23 cellular contexts compared by ENCODE assay signal in the genomic region with DNA sequence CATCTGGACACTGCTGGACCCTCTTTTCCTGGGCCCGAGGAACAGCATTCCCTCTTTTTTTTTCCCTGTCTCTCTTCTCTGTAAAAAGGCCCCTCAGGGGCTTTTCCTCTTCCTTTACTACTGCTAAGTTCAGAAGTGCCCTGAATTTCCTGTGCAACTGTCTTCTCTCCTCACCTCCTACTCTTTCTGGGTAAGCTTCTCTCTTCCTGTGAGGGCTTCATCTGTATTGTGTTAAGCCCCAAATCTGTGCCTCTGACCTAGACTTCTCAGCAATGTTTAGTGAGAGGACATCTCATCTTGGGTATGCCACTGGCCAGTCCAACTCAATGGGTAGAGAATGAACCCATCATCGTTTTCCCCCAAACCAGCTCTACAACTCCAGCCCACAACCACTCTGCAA.
DNase-seq lines count a peak whose midpoint lies in the region; ATAC-seq and TF ChIP-seq lines count a peak whose summit lies in the region.
"Had no signal": no experiment of that assay in that cellular context is flagged by ENCODE, and none has a peak within 500 bp of the region (broad histone marks: within the 10 kb centered on the region; RNA-seq: fewer than 3 reads in every experiment).

No MANE protein-coding gene starts in this region.

- H3K36me3 Mint-ChIP-seq in activated T-helper 17 cell treated with anti-CD3 and anti-CD28 coated beads, Interleukin-2, amount 50 U/mL, for 72 hours (ENCODE audit: low read depth) = no peaks in the 10 kb centered on the region
- no peaks in the 10 kb centered on the region for H3K36me3 Mint-ChIP-seq in natural killer cell
- H3K36me3 Mint-ChIP-seq: activated naive CD4-positive, alpha-beta T cell treated with anti-CD3 and anti-CD28 coated beads, Interleukin-2, amount 50 U/mL, for 72 hours had no signal

- no peaks in the 10 kb centered on the region for H3K27me3 Mint-ChIP-seq in activated T-helper 17 cell treated with anti-CD3 and anti-CD28 coated beads, Interleukin-2, amount 50 U/mL, for 72 hours
- H3K27me3 Mint-ChIP-seq in natural killer cell (ENCODE audit: low read depth in 2 of 2) = no peaks in the 10 kb centered on the region
- H3K27me3 Mint-ChIP-seq: activated T-cell treated with anti-CD3 and anti-CD28 coated beads, Interleukin-2, amount 50 U/mL, for 24 hours had no signal

- peak overlapping the region; percentile 71 for H2AK5ac ChIP-seq in IMR-90 (ENCODE audit: low read depth, low read length)

- H3K9me1 ChIP-seq in IMR-90 (ENCODE audit: insufficient read depth, low read length) = peaks cover 18% of the 10 kb centered on the region; the same call in 1 of the 2 replicates

- 50% methylated on average over 1 of the region's 2 CpGs; no CpG with 5 or more reads in 1 of the 2 experiments for WGBS in IMR-90 (ENCODE audit: extremely low coverage in 2 of 2, insufficient read length in 1 of 2), 2 experiments
- 68 to 79% (median 70%) methylated on average over 2 of the region's 2 CpGs for WGBS in psoas muscle, 3 donors

- ATAC-seq in IMR-90 (ENCODE audit: low read depth) (no peak), natural killer cell (peak; percentile 52 to 83 (median 59)), GM18861 (IDR thresholded peaks at IDR 0.05; ENCODE audit: unreplicated experiment) (no peak), psoas muscle (no peak)
- ATAC-seq in activated T-helper 17 cell treated with anti-CD3 and anti-CD28 coated beads, Interleukin-2, amount 50 U/mL, for 72 hours (replicated peaks) = peak; percentile 19
- ATAC-seq: activated naive CD4-positive, alpha-beta T cell treated with anti-CD3 and anti-CD28 coated beads, Interleukin-2, amount 50 U/mL, for 72 hours; GM23338; mucosa of descending colon; SK-N-SH treated with all-trans-retinoic acid at 6 μM for 48 hours had no signal

- H3K23ac ChIP-seq in IMR-90 (ENCODE audit: low read depth, low read length) = peak overlapping the region; percentile 11; the same call in 1 of the 2 replicates

- H2BK120ac ChIP-seq in IMR-90 (ENCODE audit: low read depth, low read length) = peak overlapping the region; percentile 70

- H3K4me2 ChIP-seq in BLaER1 = 0 out of 2 replicates have a peak overlapping the region, but pooled peaks have one; percentile 5
- no peak overlapping the region for H3K4me2 ChIP-seq in IMR-90 (ENCODE audit: low read depth, low read length)
- H3K4me2 ChIP-seq: GM23338 had no signal

- no peak for DNase-seq in IMR-90
- no peak for DNase-seq in natural killer cell
- DNase-seq in activated effector memory CD4-positive, alpha-beta T cell treated with Interleukin-2 at 50 U/mL for 16 hours = no peak
- no peak for DNase-seq in psoas muscle
- no peak for DNase-seq in brain microvascular endothelial cell
- DNase-seq: activated T-cell treated with anti-CD3 and anti-CD28 coated beads, Interleukin-2, amount 50 U/mL, for 24 hours; hippocampal formation; mucosa of descending colon; NCI-H1417 treated with DMSO at 0.1 percent for 48 hours; NCI-H2107; NCI-H510A; stomach; T1000 had no signal

- dilution Hi-C loops in IMR-90 (cut with HindIII; ENCODE audit: low sequenced_read_pairs, unreplicated experiment) = no loop called here

- no peak overlapping the region for H2AFZ ChIP-seq in IMR-90 (replicated peaks; ENCODE audit: low read length, poor library complexity)
- H2AFZ ChIP-seq: GM23338 had no signal

- H3K9me3 Mint-ChIP-seq in activated T-helper 17 cell treated with anti-CD3 and anti-CD28 coated beads, Interleukin-2, amount 50 U/mL, for 72 hours = no peaks in the 10 kb centered on the region
- H3K9me3 Mint-ChIP-seq in natural killer cell = no peaks in the 10 kb centered on the region
- H3K9me3 Mint-ChIP-seq: activated naive CD4-positive, alpha-beta T cell treated with anti-CD3 and anti-CD28 coated beads, Interleukin-2, amount 50 U/mL, for 72 hours; activated T-cell treated with anti-CD3 and anti-CD28 coated beads, Interleukin-2, amount 50 U/mL, for 24 hours; GM23338 had no signal

- H3K27ac Mint-ChIP-seq in activated T-helper 17 cell treated with anti-CD3 and anti-CD28 coated beads, Interleukin-2, amount 50 U/mL, for 72 hours = peak overlapping the region; percentile 42
- peak overlapping the region; percentile 4 to 6 for H3K27ac Mint-ChIP-seq in natural killer cell
- H3K27ac Mint-ChIP-seq: activated T-cell treated with anti-CD3 and anti-CD28 coated beads, Interleukin-2, amount 50 U/mL, for 24 hours; GM23338 had no signal

- TF ChIP-seq POLR2A in IMR-90 (IDR thresholded peaks at IDR 0.05; ENCODE audit: low read depth, low read length) = no peak

- intact Hi-C loops in IMR-90 (cut with micrococcal nuclease) (no loop called here), natural killer cell (cut with micrococcal nuclease) (no loop called here), psoas muscle (cut with DNase I) (no loop called here)

- H3K4me3 ChIP-seq in BLaER1 = no peak overlapping the region
- H3K4me3 ChIP-seq in IMR-90 (ENCODE audit: insufficient read depth, low read depth, low read length) = no peak overlapping the region
- H3K4me3 ChIP-seq in psoas muscle = no peak overlapping the region
- H3K4me3 ChIP-seq in brain microvascular endothelial cell (ENCODE audit: low read depth, low read length) = no peak overlapping the region
- H3K4me3 ChIP-seq: A549, esophagus muscularis mucosa, GM23338, mucosa of descending colon, stomach, tibial nerve had no signal

- no peak for TF ChIP-seq RAD21 in IMR-90 (IDR thresholded peaks at IDR 0.05; ENCODE audit: low read length)

- H3K79me1 ChIP-seq in IMR-90 (ENCODE audit: low read depth in 1 of 2, low read length in 2 of 2) = no peaks in the 10 kb centered on the region

- no peak overlapping the region for H2AK9ac ChIP-seq in IMR-90 (replicated peaks; ENCODE audit: low read depth, low read length, poor library complexity)

- H2BK5ac ChIP-seq in IMR-90 (ENCODE audit: low read depth, low read length, poor library complexity, severe bottlenecking) = peak overlapping the region; percentile 2

- H4K91ac ChIP-seq in IMR-90 (ENCODE audit: insufficient read depth, low read depth, low read length) = peak overlapping the region; percentile 8; the same call in 1 of the 2 replicates

- H3K4me1 ChIP-seq in BLaER1 = peaks cover 14% of the 10 kb centered on the region
- H3K4me1 ChIP-seq in IMR-90 (ENCODE audit: control insufficient read depth, insufficient read depth, low read length) = peaks cover 23% of the 10 kb centered on the region
- H3K4me1 ChIP-seq in psoas muscle = peaks cover 10% of the 10 kb centered on the region

- H3K4me3 Mint-ChIP-seq in activated T-helper 17 cell treated with anti-CD3 and anti-CD28 coated beads, Interleukin-2, amount 50 U/mL, for 72 hours = no peak overlapping the region
- H3K4me3 Mint-ChIP-seq in natural killer cell = no peak overlapping the region
- H3K4me3 Mint-ChIP-seq: activated T-cell treated with anti-CD3 and anti-CD28 coated beads, Interleukin-2, amount 50 U/mL, for 24 hours; GM23338 had no signal

- no peak overlapping the region for H3K56ac ChIP-seq in IMR-90 (ENCODE audit: extremely low read depth, insufficient read depth, low read length)

- H3K27ac ChIP-seq in BLaER1 (no peak overlapping the region), IMR-90 (ENCODE audit: insufficient read depth, low read length) (no peak overlapping the region), psoas muscle (no peak overlapping the region), brain microvascular endothelial cell (no peak overlapping the region)
- H3K27ac ChIP-seq: esophagus muscularis mucosa, stomach, tibial nerve had no signal

- BruUV-seq in IMR-90 (replicated peaks; lab: Mats Ljungman, UMichigan) = no TSS peak

- H3K18ac ChIP-seq in IMR-90 (ENCODE audit: low read depth, low read length) = peak overlapping the region; percentile 25; the same call in 1 of the 2 replicates

- peak overlapping the region; percentile 73 for H3K4ac ChIP-seq in IMR-90 (ENCODE audit: low read depth, low read length)

- H2BK15ac ChIP-seq in IMR-90 (ENCODE audit: low read depth, low read length) = peak overlapping the region; percentile 69; the same call in 1 of the 3 replicates

- 0 out of 4 replicates have a peak overlapping the region, but pooled peaks of 1 of the 2 experiments have one; percentile 6 for H4K8ac ChIP-seq in IMR-90 (ENCODE audit: low read depth in 2 of 2, low read length in 2 of 2)

- H4K20me1 ChIP-seq in BLaER1 (no peaks in the 10 kb centered on the region), IMR-90 (ENCODE audit: insufficient read depth, low read length) (no peaks in the 10 kb centered on the region)

- H3K14ac ChIP-seq in IMR-90 (replicated peaks; ENCODE audit: low read depth, low read length) = peak overlapping the region; percentile 86

- H3K4me1 Mint-ChIP-seq in activated T-helper 17 cell treated with anti-CD3 and anti-CD28 coated beads, Interleukin-2, amount 50 U/mL, for 72 hours = peaks cover 10% of the 10 kb centered on the region
- peaks cover 12 to 21% of the 10 kb centered on the region in 2 donors for H3K4me1 Mint-ChIP-seq in natural killer cell

- H4K5ac ChIP-seq in IMR-90 (ENCODE audit: low read depth, low read length) = peak overlapping the region; percentile 30

- in situ Hi-C loops in IMR-90 (cut with MboI; ENCODE audit: low sequenced_read_pairs) = no loop called here
- in situ Hi-C loops in brain microvascular endothelial cell (cut with HindIII; ENCODE audit: low pct_ligation_motif_present, low sequenced_read_pairs) = no loop called here

- no peaks in the 10 kb centered on the region for H3K36me3 ChIP-seq in BLaER1
- H3K36me3 ChIP-seq in IMR-90 (ENCODE audit: control insufficient read depth, insufficient read depth, low read length) = no peaks in the 10 kb centered on the region
- H3K36me3 ChIP-seq in psoas muscle (ENCODE audit: insufficient read depth in 1 of 2, low read depth in 1 of 2) = no peaks in the 10 kb centered on the region
- H3K36me3 ChIP-seq in brain microvascular endothelial cell (replicated peaks) = no peaks in the 10 kb centered on the region
- H3K36me3 ChIP-seq: esophagus muscularis mucosa, neutrophil, stomach, tibial nerve had no signal

- H3K27me3 ChIP-seq in BLaER1 (no peaks in the 10 kb centered on the region), IMR-90 (ENCODE audit: control insufficient read depth, insufficient read depth, low read length) (no peaks in the 10 kb centered on the region), psoas muscle (ENCODE audit: insufficient read depth in 3 of 3, low read length in 2 of 3) (no peaks in the 10 kb centered on the region), brain microvascular endothelial cell (replicated peaks) (no peaks in the 10 kb centered on the region)
- H3K27me3 ChIP-seq: esophagus muscularis mucosa, neutrophil, stomach, tibial nerve had no signal

- H3K9ac ChIP-seq in BLaER1 = no peak overlapping the region
- no peak overlapping the region for H3K9ac ChIP-seq in IMR-90 (ENCODE audit: low read depth, low read length)

- H2BK20ac ChIP-seq in IMR-90 (ENCODE audit: low read depth, low read length) = peak overlapping the region; percentile 64; the same call in 1 of the 2 replicates

- H3K9me3 ChIP-seq in BLaER1 = no peaks in the 10 kb centered on the region
- no peaks in the 10 kb centered on the region for H3K9me3 ChIP-seq in IMR-90 (ENCODE audit: control insufficient read depth, insufficient read depth, low read length)
- no peaks in the 10 kb centered on the region for H3K9me3 ChIP-seq in psoas muscle
- H3K9me3 ChIP-seq: A549, esophagus muscularis mucosa, mucosa of descending colon, neutrophil, stomach, tibial nerve had no signal

- POLR2A ChIA-PET in IMR-90 (lab: Charles Lee; ENCODE audit: unreplicated experiment) = no interaction called here

- CTCF ChIA-PET in IMR-90 (lab: Yijun Ruan, JAX) = no interaction called here

- TF ChIP-seq CTCF in IMR-90 (conservative IDR thresholded peaks at IDR 0.05; ENCODE audit: low read depth, low read length) (no peak), natural killer cell (IDR thresholded peaks at IDR 0.05) (no peak), psoas muscle (IDR thresholded peaks at IDR 0.05) (no peak), brain microvascular endothelial cell (IDR thresholded peaks at IDR 0.05; ENCODE audit: low read depth, low read length, missing control alignments) (no peak)

Comparison
In these comparisons a context has a peak if more than half of its experiments do, and no peak if none do; other contexts are left out.
1. ATAC-seq: peak in activated T-helper 17 cell treated with anti-CD3 and anti-CD28 coated beads, Interleukin-2, amount 50 U/mL, for 72 hours (single experiment) and natural killer cell (3 of 3); none in IMR-90 (single experiment), GM18861 (single experiment) and psoas muscle (0 of 4).